17 cellular contexts compared by ENCODE assay signal in genomic region chr7:31763548-31763947, GRCh38.
DNase-seq lines count a peak whose midpoint lies in the region; ATAC-seq and TF ChIP-seq lines count a peak whose summit lies in the region.
"Had no signal": no experiment of that assay in that cellular context is flagged by ENCODE, and none has a peak within 500 bp of the region (broad histone marks: within the 10 kb centered on the region; RNA-seq: fewer than 3 reads in every experiment).

No MANE protein-coding gene starts in this region.

- peak; percentile 19 for DNase-seq in NCI-H748 (lab: John Stamatoyannopoulos, UW; ENCODE audit: unreplicated experiment)
- DNase-seq in NCI-H748 treated with DMSO at 0.1 percent for 48 hours (lab: John Stamatoyannopoulos, UW): no peak
- no peak for DNase-seq in epithelial cell of esophagus (ENCODE audit: low read depth)
- DNase-seq in smooth muscle cell (lab: John Stamatoyannopoulos, UW; ENCODE audit: unreplicated experiment): no peak
- DNase-seq in cerebellum (ENCODE audit: low spot score): no peak
- DNase-seq in NCI-H524 (lab: John Stamatoyannopoulos, UW): no peak
- DNase-seq: activated CD4-positive, alpha-beta T cell treated with anti-CD3 and anti-CD28 coated beads for 1 hour; activated CD8-positive, alpha-beta memory T cell treated with anti-CD3 and anti-CD28 coated beads, Interleukin-2, amount 50 U/mL, for 48 hours; COR-L47; NCI-H1436 treated with DMSO at 0.1 percent for 48 hours; NCI-H446; stomach; T-helper 1 cell had no signal

- no peak overlapping the region for H3K4me2 ChIP-seq in OCI-LY1 (ENCODE audit: low read length)
- no peak overlapping the region for H3K4me2 ChIP-seq in smooth muscle cell

- ATAC-seq in GM18861 (IDR thresholded peaks at IDR 0.05; ENCODE audit: unreplicated experiment): no peak
- ATAC-seq: HepG2, Panc1 had no signal

- no peaks in the 10 kb centered on the region for H3K79me2 ChIP-seq in OCI-LY1 (ENCODE audit: insufficient read depth, low read length)
- H3K79me2 ChIP-seq in smooth muscle cell (ENCODE audit: low read depth): no peaks in the 10 kb centered on the region

- TF ChIP-seq CTCF in OCI-LY1 (IDR thresholded peaks at IDR 0.05; ENCODE audit: low read length): peak; percentile 49
- peak; percentile 16 for TF ChIP-seq CTCF in epithelial cell of esophagus (IDR thresholded peaks at IDR 0.05; ENCODE audit: insufficient read depth, low read depth, low read length, missing control alignments)
- TF ChIP-seq CTCF in smooth muscle cell (IDR thresholded peaks at IDR 0.05; ENCODE audit: borderline replicate concordance, insufficient read depth, poor library complexity, severe bottlenecking): peak; percentile 35

- no peak overlapping the region for H3K9ac ChIP-seq in OCI-LY1 (ENCODE audit: low read length)
- no peak overlapping the region for H3K9ac ChIP-seq in smooth muscle cell (ENCODE audit: low read depth)

- H3K27me3 ChIP-seq in OCI-LY1 (ENCODE audit: insufficient read depth, low read length) (no peaks in the 10 kb centered on the region), smooth muscle cell (ENCODE audit: low read depth) (peaks cover 32% of the 10 kb centered on the region)
- H3K27me3 ChIP-seq: stomach had no signal

- H2AFZ ChIP-seq in OCI-LY1 (ENCODE audit: low read length) (no peak overlapping the region), smooth muscle cell (ENCODE audit: low read depth) (no peak overlapping the region)

- no peak overlapping the region for H3K27ac ChIP-seq in OCI-LY1 (ENCODE audit: low read depth, low read length, poor library complexity, severe bottlenecking)
- H3K27ac ChIP-seq in smooth muscle cell (ENCODE audit: low read depth): no peak overlapping the region
- H3K27ac ChIP-seq: stomach had no signal

- 2% methylated on average over 2 of the region's 2 CpGs for WGBS in smooth muscle cell (ENCODE audit: low lambda C conversion rate)

- no peaks in the 10 kb centered on the region for H3K9me3 ChIP-seq in OCI-LY1 (ENCODE audit: low read length)
- H3K9me3 ChIP-seq in smooth muscle cell (replicated peaks; ENCODE audit: low read depth): no peaks in the 10 kb centered on the region
- H3K9me3 ChIP-seq: stomach had no signal

- H4K20me1 ChIP-seq in OCI-LY1 (ENCODE audit: insufficient read depth, low read length) (no peaks in the 10 kb centered on the region), smooth muscle cell (ENCODE audit: low read depth) (no peaks in the 10 kb centered on the region)

- H3K4me1 ChIP-seq in OCI-LY1 (ENCODE audit: insufficient read depth, low read length, severe bottlenecking) (no peaks in the 10 kb centered on the region), smooth muscle cell (ENCODE audit: low read depth) (no peaks in the 10 kb centered on the region)
- H3K4me1 ChIP-seq: stomach had no signal

- H3K4me3 ChIP-seq in OCI-LY1 (ENCODE audit: low read depth, low read length, poor library complexity, severe bottlenecking) (no peak overlapping the region), epithelial cell of esophagus (ENCODE audit: low read length) (no peak overlapping the region), smooth muscle cell (no peak overlapping the region)
- H3K4me3 ChIP-seq: stomach had no signal

- no peaks in the 10 kb centered on the region for H3K9me2 ChIP-seq in OCI-LY1 (ENCODE audit: low read depth, low read length)

- H3K36me3 ChIP-seq in OCI-LY1 (ENCODE audit: insufficient read depth, low read length) (no peaks in the 10 kb centered on the region), smooth muscle cell (ENCODE audit: low read depth) (no peaks in the 10 kb centered on the region)
- H3K36me3 ChIP-seq: stomach had no signal

- H3F3A ChIP-seq in OCI-LY1 (ENCODE audit: insufficient read depth, low read length): no peaks in the 10 kb centered on the region
- no peaks in the 10 kb centered on the region for H3F3A ChIP-seq in smooth muscle cell (ENCODE audit: low read depth)
